In the genomic region with DNA sequence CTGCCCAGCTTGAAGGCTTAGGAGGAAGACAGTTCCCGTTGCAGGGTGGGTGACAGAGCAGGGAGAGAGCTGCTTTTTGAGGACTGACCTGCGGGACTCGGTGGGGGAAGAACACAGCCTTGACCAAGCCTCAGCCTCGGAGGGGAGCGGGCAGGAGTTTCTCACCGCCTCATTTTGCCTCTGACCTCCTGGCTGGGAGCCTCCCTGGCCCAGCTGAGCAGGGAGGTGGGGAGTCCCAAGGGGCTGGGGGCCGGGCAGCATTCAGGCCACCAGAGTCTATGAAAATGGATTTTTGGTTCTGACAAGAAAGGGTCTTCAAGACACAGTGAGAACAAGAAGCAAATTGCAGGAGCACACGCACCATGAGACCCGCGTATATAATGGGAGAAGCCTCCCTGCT, we compare ENCODE assay signal across 34 cellular contexts.
"Had no signal": no experiment of that assay in that cellular context is flagged by ENCODE, and none has a peak within 500 bp of the region (broad histone marks: within the 10 kb centered on the region; RNA-seq: fewer than 3 reads in every experiment).

No MANE protein-coding gene starts in this region.

- H3K36me3 Mint-ChIP-seq: activated naive CD4-positive, alpha-beta T cell treated with anti-CD3 and anti-CD28 coated beads, Interleukin-2, amount 10 ng/mL, durations not matched to agents 7 days and 5 days; activated naive CD8-positive, alpha-beta T cell; brain; WTC11 had no signal

- H3K36me3 ChIP-seq: MG63, SJCRH30 had no signal

- H3K27ac Mint-ChIP-seq: activated CD4-positive, alpha-beta T cell treated with anti-CD3 and anti-CD28 coated beads for 36 hours; activated CD4-positive, alpha-beta T cell treated with anti-CD3 and anti-CD28 coated beads, Interleukin-2, amount 10 ng/mL, durations not matched to agents 7 days and 5 days; activated CD8-positive, alpha-beta T cell treated with anti-CD3 and anti-CD28 coated beads, Interleukin-2, amount 10 ng/mL, durations not matched to agents 7 days and 5 days; activated naive CD4-positive, alpha-beta T cell treated with anti-CD3 and anti-CD28 coated beads, Interleukin-2, amount 10 ng/mL, durations not matched to agents 7 days and 5 days; activated naive CD8-positive, alpha-beta T cell; activated naive CD8-positive, alpha-beta T cell treated with anti-CD3 and anti-CD28 coated beads, Interleukin-2, amount 50 U/mL, for 24 hours; activated T-helper 1 cell treated with anti-CD3 and anti-CD28 coated beads, Interleukin-12 subunit alpha, Interleukin-12 subunit beta, Interleukin-2, Interleukin-4 antibody, amounts not matched to agents 30 ng/mL and 10 ng/mL and 1 ng/mL, durations not matched to agents 14 hours and 24 hours and 36 hours; brain; T-helper 2 cell treated with Interferon-gamma antibody and Interleukin-4, amounts not matched to agents 5 μg/mL and 100 μg/mL, for 36 hours; WTC11 had no signal

- FAIRE-seq: bronchial epithelial cell, RCC 7860, TTC549 had no signal

- DNase-seq: activated CD4-positive, alpha-beta T cell treated with anti-CD3 and anti-CD28 coated beads for 36 hours; activated CD4-positive, alpha-beta T cell treated with anti-CD3 and anti-CD28 coated beads, Interleukin-2, amount 10 ng/mL, durations not matched to agents 7 days and 5 days; activated CD4-positive, alpha-beta T cell treated with anti-CD3 and anti-CD28 coated beads, Interleukin-2, amount 50 U/mL, for 48 hours; activated CD8-positive, alpha-beta T cell treated with anti-CD3 and anti-CD28 coated beads, Interleukin-2, amount 10 ng/mL, durations not matched to agents 7 days and 5 days; activated gamma-delta T cell treated with Interleukin-2 at 50 U/mL for 16 hours; activated naive CD4-positive, alpha-beta T cell treated with anti-CD3 and anti-CD28 coated beads, Interleukin-2, amount 10 ng/mL, durations not matched to agents 7 days and 5 days; activated naive CD8-positive, alpha-beta T cell treated with anti-CD3 and anti-CD28 coated beads, Interleukin-2, amount 50 U/mL, for 24 hours; activated T-cell treated with anti-CD3 and anti-CD28 coated beads, Interleukin-2, amount 50 U/mL, for 4 hours; anterior cingulate cortex; caudate nucleus; Kasumi-1; KG1; MG63; NCI-H1048; NCI-H1105 treated with DMSO at 0.1 percent for 48 hours; NCI-H1436; NCI-H1694; NCI-H2029; NCI-H345; NCI-H524 treated with DMSO at 0.1 percent for 48 hours; NK-92 treated with Interleukin-12 subunit alpha and Interleukin-12 subunit beta, amount 100 ng/mL, for 24 hours; PC-9; SHP77; SJCRH30 had no signal

- ATAC-seq: activated CD4-positive, alpha-beta T cell treated with anti-CD3 and anti-CD28 coated beads for 36 hours; activated CD4-positive, CD25-positive, alpha-beta regulatory T cell treated with anti-CD3 and anti-CD28 coated beads, Interleukin-2, amount 50 U/mL, for 24 hours; activated CD8-positive, alpha-beta T cell treated with anti-CD3 and anti-CD28 coated beads, Interleukin-2, amount 10 ng/mL, durations not matched to agents 7 days and 5 days; activated naive CD8-positive, alpha-beta T cell treated with anti-CD3 and anti-CD28 coated beads, Interleukin-2, amount 50 U/mL, for 24 hours; activated T-cell treated with anti-CD3 and anti-CD28 coated beads, Interleukin-2, amount 50 U/mL, for 4 hours; WTC11 had no signal

- H3K4me3 Mint-ChIP-seq: activated CD4-positive, alpha-beta T cell treated with anti-CD3 and anti-CD28 coated beads for 36 hours; activated CD4-positive, alpha-beta T cell treated with anti-CD3 and anti-CD28 coated beads, Interleukin-2, amount 10 ng/mL, durations not matched to agents 7 days and 5 days; activated CD8-positive, alpha-beta T cell treated with anti-CD3 and anti-CD28 coated beads, Interleukin-2, amount 10 ng/mL, durations not matched to agents 7 days and 5 days; activated naive CD4-positive, alpha-beta T cell treated with anti-CD3 and anti-CD28 coated beads, Interleukin-2, amount 10 ng/mL, durations not matched to agents 7 days and 5 days; activated naive CD8-positive, alpha-beta T cell; activated naive CD8-positive, alpha-beta T cell treated with anti-CD3 and anti-CD28 coated beads, Interleukin-2, amount 50 U/mL, for 24 hours; activated T-cell treated with anti-CD3 and anti-CD28 coated beads, Interleukin-2, amount 50 U/mL, for 4 hours; activated T-helper 1 cell treated with anti-CD3 and anti-CD28 coated beads, Interleukin-12 subunit alpha, Interleukin-12 subunit beta, Interleukin-2, Interleukin-4 antibody, amounts not matched to agents 30 ng/mL and 10 ng/mL and 1 ng/mL, durations not matched to agents 14 hours and 24 hours and 36 hours; brain; T-helper 2 cell treated with Interferon-gamma antibody and Interleukin-4, amounts not matched to agents 5 μg/mL and 100 μg/mL, for 36 hours; WTC11 had no signal

- H3K9me3 Mint-ChIP-seq: activated CD4-positive, alpha-beta T cell treated with anti-CD3 and anti-CD28 coated beads, Interleukin-2, amount 10 ng/mL, durations not matched to agents 7 days and 5 days; activated naive CD4-positive, alpha-beta T cell treated with anti-CD3 and anti-CD28 coated beads, Interleukin-2, amount 10 ng/mL, durations not matched to agents 7 days and 5 days; activated naive CD8-positive, alpha-beta T cell treated with anti-CD3 and anti-CD28 coated beads, Interleukin-2, amount 50 U/mL, for 24 hours; activated T-cell treated with anti-CD3 and anti-CD28 coated beads, Interleukin-2, amount 50 U/mL, for 4 hours; activated T-helper 1 cell treated with anti-CD3 and anti-CD28 coated beads, Interleukin-12 subunit alpha, Interleukin-12 subunit beta, Interleukin-2, Interleukin-4 antibody, amounts not matched to agents 30 ng/mL and 10 ng/mL and 1 ng/mL, durations not matched to agents 14 hours and 24 hours and 36 hours; T-helper 2 cell treated with Interferon-gamma antibody and Interleukin-4, amounts not matched to agents 5 μg/mL and 100 μg/mL, for 36 hours; WTC11 had no signal

- H3K4me3 ChIP-seq: MG63, PC-9, SJCRH30, SK-N-MC had no signal

- H3K27me3 Mint-ChIP-seq: activated naive CD8-positive, alpha-beta T cell had no signal

- H3K4me2 ChIP-seq: PC-9 had no signal

- H3K27ac ChIP-seq: PC-9, SJCRH30, SK-N-MC had no signal

- H3K9me3 ChIP-seq: MG63, SJCRH30 had no signal

- H2AFZ ChIP-seq: PC-9 had no signal

- H3K27me3 ChIP-seq: MG63, SJCRH30 had no signal
